ENCODE assay signal across 9 cellular contexts in the genomic region with DNA sequence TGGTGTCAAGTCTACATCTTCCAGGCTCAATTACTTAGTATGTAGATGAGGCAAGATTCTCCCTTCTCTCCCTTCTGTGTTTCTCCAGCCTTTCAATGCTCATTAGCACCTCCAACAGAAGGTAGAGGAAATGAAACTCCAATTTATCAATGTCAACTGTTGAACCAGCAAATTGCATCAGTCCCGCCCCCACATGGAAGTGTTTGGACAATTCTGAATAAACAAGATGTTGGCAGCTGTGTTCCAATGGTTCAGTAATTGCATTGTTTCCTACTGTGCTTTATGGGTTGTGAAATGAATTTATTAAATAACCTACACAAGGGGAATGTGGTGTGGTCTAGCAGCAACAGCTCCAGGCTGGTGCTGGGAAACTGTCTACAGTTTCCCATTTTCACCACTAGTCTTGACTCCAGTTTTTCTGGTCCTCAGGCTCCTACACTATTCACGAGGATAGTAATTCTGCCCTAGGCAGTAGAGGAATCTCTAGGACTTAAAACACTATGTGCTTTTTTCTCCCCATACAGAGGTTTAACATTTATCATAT.
DNase-seq lines count a peak whose midpoint lies in the region; ATAC-seq, FAIRE-seq and TF ChIP-seq lines count a peak whose summit lies in the region.
"Had no signal": no experiment of that assay in that cellular context is flagged by ENCODE, and none has a peak within 500 bp of the region (broad histone marks: within the 10 kb centered on the region; RNA-seq: fewer than 3 reads in every experiment).

No MANE protein-coding gene starts in this region.

- H3K9me3 ChIP-seq in right atrium auricular region (no peaks in the 10 kb centered on the region), transverse colon (no peaks in the 10 kb centered on the region)
- H3K9me3 ChIP-seq: neutrophil had no signal

- peak; percentile 19 for ATAC-seq in Right ventricle myocardium superior (ENCODE audit: poor library complexity)

- H3K27ac Mint-ChIP-seq in nephron progenitor cell: no peak overlapping the region

- H3K4me3 ChIP-seq in right atrium auricular region (no peak overlapping the region), brain microvascular endothelial cell (ENCODE audit: low read depth, low read length) (no peak overlapping the region), transverse colon (no peak overlapping the region)

- intact Hi-C loops in Right ventricle myocardium superior (cut with DNase I) (no loop called here), transverse colon (cut with DNase I; ENCODE audit: low total_unique reads) (no loop called here)

- FAIRE-seq in D721Med (lab: Jason Lieb, UNC): no peak

- no peak for TF ChIP-seq EP300 in transverse colon (IDR thresholded peaks at IDR 0.05; ENCODE audit: low read depth)

- no peaks in the 10 kb centered on the region for H3K36me3 ChIP-seq in right atrium auricular region
- H3K36me3 ChIP-seq in brain microvascular endothelial cell (replicated peaks): no peaks in the 10 kb centered on the region
- H3K36me3 ChIP-seq in transverse colon: no peaks in the 10 kb centered on the region
- H3K36me3 ChIP-seq: neutrophil had no signal

- H3K4me1 ChIP-seq in right atrium auricular region: peaks cover 0 to 5% of the 10 kb centered on the region in 2 donors
- H3K4me1 ChIP-seq in transverse colon: peaks cover 0 to 11% (median 5%) of the 10 kb centered on the region in 4 donors

- in situ Hi-C loops in brain microvascular endothelial cell (cut with HindIII; ENCODE audit: low pct_ligation_motif_present, low sequenced_read_pairs): no loop called here
- in situ Hi-C loops in transverse colon (cut with MboI; ENCODE audit: low pct_ligation_motif_present in 1 of 4, low pct_unique_long_range_greater_than_20kb in 1 of 4, low sequenced_read_pairs in 3 of 4): loop anchor here in 1 of 4 donors (10.0 kb wide), 1 partner anchor 749 kb away; no protein-coding TSS in a partner anchor

- TF ChIP-seq POLR2A in transverse colon (IDR thresholded peaks at IDR 0.05): no peak

- no peak overlapping the region for H3K27ac ChIP-seq in right atrium auricular region
- H3K27ac ChIP-seq in brain microvascular endothelial cell: no peak overlapping the region
- peak overlapping the region in 1 of 4 donors; percentile 4 for H3K27ac ChIP-seq in transverse colon
- H3K27ac ChIP-seq: neutrophil had no signal

- peaks cover 12% of the 10 kb centered on the region for H3K36me3 Mint-ChIP-seq in nephron progenitor cell (ENCODE audit: low read depth)

- DNase-seq in Right ventricle myocardium superior (no peak), right atrium auricular region (ENCODE audit: low spot score) (no peak), NCI-H1694 treated with DMSO at 0.1 percent for 48 hours (lab: John Stamatoyannopoulos, UW) (peak; percentile 96), brain microvascular endothelial cell (no peak), transverse colon (peak; percentile 9), D721Med (ENCODE audit: insufficient read length, low spot score) (no peak), nephron progenitor cell (no peak), GM19240 (ENCODE audit: insufficient read length, low spot score) (no peak)

- peaks cover 37% of the 10 kb centered on the region for H3K4me1 Mint-ChIP-seq in nephron progenitor cell

- H3K4me3 Mint-ChIP-seq in nephron progenitor cell: no peak overlapping the region

- no peaks in the 10 kb centered on the region for H3K9me3 Mint-ChIP-seq in nephron progenitor cell

- H3K27me3 Mint-ChIP-seq in nephron progenitor cell (ENCODE audit: low read depth, poor library complexity): no peaks in the 10 kb centered on the region

- H3K27me3 ChIP-seq in right atrium auricular region (no peaks in the 10 kb centered on the region), brain microvascular endothelial cell (replicated peaks) (no peaks in the 10 kb centered on the region), transverse colon (no peaks in the 10 kb centered on the region)
- H3K27me3 ChIP-seq: neutrophil had no signal

- WGBS in transverse colon (ENCODE audit: low coverage in 1 of 2), 2 donors: 37 to 100% methylated on average over 1 to 2 of the region's 2 CpGs

- TF ChIP-seq CTCF in right atrium auricular region (IDR thresholded peaks at IDR 0.05): no peak
- peak; percentile 27 for TF ChIP-seq CTCF in brain microvascular endothelial cell (IDR thresholded peaks at IDR 0.05; ENCODE audit: low read depth, low read length, missing control alignments)
- peak in 1 of 5 experiments; percentile 19 for TF ChIP-seq CTCF in transverse colon (IDR thresholded peaks at IDR 0.05)
- TF ChIP-seq CTCF in D721Med (IDR thresholded peaks at IDR 0.05; ENCODE audit: insufficient read depth, missing control alignments): no peak
- no peak for TF ChIP-seq CTCF in nephron progenitor cell (IDR thresholded peaks at IDR 0.05)

Comparison
In these comparisons a context has a peak if more than half of its experiments do, and no peak if none do; other contexts are left out.
1. DNase-seq: peak in NCI-H1694 treated with DMSO at 0.1 percent for 48 hours (single experiment) and transverse colon (single experiment); none in Right ventricle myocardium superior (single experiment), right atrium auricular region (single experiment), brain microvascular endothelial cell (single experiment), D721Med (single experiment), nephron progenitor cell (single experiment) and GM19240 (single experiment).